In the genomic region with DNA sequence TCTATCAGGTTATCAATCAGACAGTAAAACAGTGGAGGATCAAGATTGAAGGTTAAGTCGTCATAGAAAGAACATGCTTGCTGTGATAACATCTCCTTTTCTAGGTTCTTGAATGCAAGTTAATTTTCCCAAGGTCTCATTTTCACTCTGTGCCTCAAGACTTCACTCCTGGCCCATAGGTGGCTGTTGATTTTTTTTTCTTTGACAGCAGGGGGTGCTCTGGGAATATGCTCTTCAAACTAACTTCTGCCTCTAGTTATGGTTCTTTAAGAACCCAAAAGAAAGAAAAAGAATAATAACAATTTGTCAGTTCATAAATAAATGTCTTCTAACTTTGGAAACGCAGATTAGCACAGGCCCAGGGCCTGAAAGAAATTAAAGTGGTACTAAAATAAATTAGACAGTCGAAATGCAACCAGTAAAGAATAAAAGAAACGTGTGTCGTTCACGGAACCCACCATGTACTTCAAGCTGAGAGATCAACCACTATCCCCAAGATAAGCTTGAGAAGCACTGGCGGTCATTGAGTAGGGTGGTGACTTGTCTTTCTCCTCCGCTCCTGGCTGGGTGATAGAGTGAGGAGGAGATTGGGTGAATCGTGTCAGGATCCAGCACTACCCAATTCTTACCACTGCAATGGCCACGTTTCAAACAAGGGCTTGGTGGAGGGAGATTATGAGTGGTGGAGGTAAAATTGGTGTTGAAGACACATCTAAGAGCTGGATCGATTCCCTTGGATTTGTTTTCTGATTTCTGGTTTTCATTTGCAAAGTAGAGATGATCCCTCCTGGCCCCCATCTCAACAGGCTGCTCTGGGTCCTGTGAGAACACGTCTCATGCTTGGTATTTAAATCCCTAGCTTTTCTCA, we compare ENCODE assay signal across 1 cellular context.
TF ChIP-seq lines count a peak whose summit lies in the region.

No MANE protein-coding gene starts in this region.

TF ChIP-seq in SK-N-SH, 30 proteins besides CTCF, POLR2A, EP300 and RAD21 (continued from another document):
- TF ChIP-seq PBX3 (IDR thresholded peaks at IDR 0.05) (no peak), GATA2 (CRISPR knock-in tag; IDR thresholded peaks at IDR 0.05) (no peak), ZBTB33 (IDR thresholded peaks at IDR 0.05; ENCODE audit: borderline replicate concordance, low read depth) (no peak)
